8 cellular contexts compared by ENCODE assay signal in the genomic region with DNA sequence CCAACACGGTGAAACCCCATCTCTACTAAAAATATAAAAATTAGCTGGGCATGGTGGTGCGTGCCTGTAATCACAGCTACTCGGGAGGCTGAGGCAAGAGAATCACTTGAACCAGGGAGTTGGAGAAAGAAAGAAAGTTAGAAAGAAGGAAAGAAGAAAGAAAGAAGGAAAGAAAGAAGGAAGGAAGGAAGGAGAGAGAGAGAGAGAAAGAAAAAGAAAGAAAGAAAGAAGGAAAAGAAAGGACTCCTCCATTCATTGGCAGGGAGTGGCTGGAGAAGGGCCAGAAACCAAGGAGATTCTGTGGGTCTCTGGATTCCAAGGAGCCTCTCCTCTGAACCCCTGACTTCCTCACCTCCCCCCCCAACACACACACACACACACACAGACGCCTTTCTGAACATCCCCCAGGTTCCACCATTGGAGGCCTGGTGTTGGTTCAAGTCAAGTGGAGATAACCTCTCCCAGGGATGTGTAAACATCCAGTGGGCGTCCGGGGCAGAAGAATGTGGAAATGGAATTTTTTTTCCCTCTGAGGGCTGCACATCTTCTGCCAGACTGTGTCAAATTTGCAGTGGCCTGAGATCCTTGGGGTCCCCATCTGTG.
"Had no signal": no experiment of that assay in that cellular context is flagged by ENCODE, and none has a peak within 500 bp of the region (broad histone marks: within the 10 kb centered on the region; RNA-seq: fewer than 3 reads in every experiment).

No MANE protein-coding gene starts in this region.

- H3K36me3 ChIP-seq: spleen, thoracic aorta, uterus had no signal

- H3K4me1 ChIP-seq: psoas muscle, spleen, uterus had no signal

- H3K9me3 ChIP-seq: psoas muscle, spleen, thoracic aorta, uterus had no signal

- H3K4me3 ChIP-seq: psoas muscle, spleen, thoracic aorta, uterus had no signal

- DNase-seq: activated naive CD4-positive, alpha-beta T cell treated with Interleukin-2 at 50 U/mL for 16 hours; aorta; islet precursor cell; psoas muscle; spleen; T-helper 9 cell; uterus had no signal

- H3K27me3 ChIP-seq: uterus had no signal

- H3K27ac ChIP-seq: psoas muscle, spleen, thoracic aorta, uterus had no signal
